8 cellular contexts compared by ENCODE assay signal in the genomic region with DNA sequence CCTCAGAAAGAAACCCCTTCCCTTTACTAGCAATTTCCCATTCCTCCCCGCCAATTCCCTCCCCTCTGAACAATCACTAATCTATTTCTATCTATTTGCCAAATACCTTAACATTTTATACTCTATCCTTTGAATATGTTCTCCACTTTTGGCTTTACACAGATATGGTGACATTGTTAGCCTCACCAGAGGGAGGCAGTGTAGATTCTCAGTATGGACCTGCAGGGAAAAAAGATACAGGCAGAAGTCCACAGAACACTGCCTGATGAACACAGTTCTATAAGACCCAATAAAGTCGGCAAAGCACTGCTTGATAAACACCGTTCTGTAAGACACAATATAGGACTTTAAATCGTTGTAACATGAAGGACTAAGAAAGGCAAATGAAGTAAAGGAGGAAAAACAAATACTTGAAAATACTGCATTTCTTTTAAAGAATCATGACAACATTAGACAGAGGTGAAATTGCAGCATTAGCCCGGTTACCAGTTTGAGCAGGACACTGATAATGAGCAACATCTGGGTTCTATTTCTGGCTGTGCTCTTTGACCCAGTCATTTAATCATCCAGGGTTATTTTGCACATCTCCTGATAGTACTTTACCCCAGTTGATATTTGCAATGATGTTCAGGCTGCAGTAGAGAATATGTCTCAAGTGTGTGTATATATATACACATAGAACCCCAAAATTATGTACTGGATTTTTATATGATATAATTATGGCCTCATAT.
A peak's percentile ranks its signal among the peaks of the same experiment; 100 is the strongest.
DNase-seq lines count a peak whose midpoint lies in the region; ATAC-seq, FAIRE-seq and TF ChIP-seq lines count a peak whose summit lies in the region.

No MANE protein-coding gene starts in this region.

- no peak overlapping the region for H3K27ac Mint-ChIP-seq in GM23338

- peaks cover 26% of the 10 kb centered on the region for H3K79me2 ChIP-seq in GM23338 (replicated peaks; ENCODE audit: insufficient read depth)
- no peaks in the 10 kb centered on the region for H3K79me2 ChIP-seq in OCI-LY1 (ENCODE audit: insufficient read depth, low read length)

- ATAC-seq in GM23338 (peak; percentile 84), right lobe of liver (peak; percentile 66 to 83 (median 72)), GM18505 (IDR thresholded peaks at IDR 0.05; ENCODE audit: unreplicated experiment) (no peak), HG03280 (IDR thresholded peaks at IDR 0.05; ENCODE audit: unreplicated experiment) (no peak), GM21367 (IDR thresholded peaks at IDR 0.05; ENCODE audit: unreplicated experiment) (no peak)

- H4K20me1 ChIP-seq in GM23338 (replicated peaks; ENCODE audit: insufficient read depth) (no peaks in the 10 kb centered on the region), OCI-LY1 (ENCODE audit: insufficient read depth, low read length) (no peaks in the 10 kb centered on the region)

- peaks cover 38% of the 10 kb centered on the region for H3K4me1 ChIP-seq in GM23338 (ENCODE audit: insufficient read depth)
- H3K4me1 ChIP-seq in OCI-LY1 (ENCODE audit: insufficient read depth, low read length, severe bottlenecking): peaks cover 43% of the 10 kb centered on the region
- H3K4me1 ChIP-seq in right lobe of liver: no peaks in the 10 kb centered on the region

- no peak for FAIRE-seq in bronchial epithelial cell (lab: Jason Lieb, UNC)

- no peak for TF ChIP-seq POLR2A in right lobe of liver (IDR thresholded peaks at IDR 0.05)
- no peak for TF ChIP-seq POLR2A in GM18505 (IDR thresholded peaks at IDR 0.05; ENCODE audit: borderline replicate concordance, extremely low read depth, insufficient read depth, insufficient read length)

- WGBS in right lobe of liver (ENCODE audit: insufficient coverage, low coverage, low lambda C conversion rate, missing lambda C conversion rate): 47% methylated on average over 5 of the region's 5 CpGs

- no peaks in the 10 kb centered on the region for H3F3A ChIP-seq in GM23338 (replicated peaks; ENCODE audit: low read depth)
- no peaks in the 10 kb centered on the region for H3F3A ChIP-seq in OCI-LY1 (ENCODE audit: insufficient read depth, low read length)

- H3K27me3 ChIP-seq in BJ (ENCODE audit: control insufficient read depth, insufficient read depth, low read length): no peaks in the 10 kb centered on the region
- no peaks in the 10 kb centered on the region for H3K27me3 ChIP-seq in GM23338 (ENCODE audit: insufficient read depth)
- H3K27me3 ChIP-seq in OCI-LY1 (ENCODE audit: insufficient read depth, low read length): no peaks in the 10 kb centered on the region
- H3K27me3 ChIP-seq in bronchial epithelial cell (ENCODE audit: control insufficient read depth, insufficient read depth, low read length): no peaks in the 10 kb centered on the region
- no peaks in the 10 kb centered on the region for H3K27me3 ChIP-seq in right lobe of liver

- H3K36me3 ChIP-seq in BJ (ENCODE audit: control insufficient read depth, insufficient read depth, low read length) (peaks cover 2% of the 10 kb centered on the region), GM23338 (ENCODE audit: insufficient read depth) (no peaks in the 10 kb centered on the region), OCI-LY1 (ENCODE audit: insufficient read depth, low read length) (no peaks in the 10 kb centered on the region), bronchial epithelial cell (ENCODE audit: control insufficient read depth, insufficient read depth, low read length) (no peaks in the 10 kb centered on the region), right lobe of liver (peaks cover 0 to 10% (median 0%) of the 10 kb centered on the region in 4 donors)

- H3K9me3 ChIP-seq in OCI-LY1 (ENCODE audit: low read length): no peaks in the 10 kb centered on the region
- no peaks in the 10 kb centered on the region for H3K9me3 ChIP-seq in right lobe of liver

- H3K9me2 ChIP-seq in GM23338 (ENCODE audit: insufficient read depth) (no peaks in the 10 kb centered on the region), OCI-LY1 (ENCODE audit: low read depth, low read length) (no peaks in the 10 kb centered on the region)

- H3K9ac ChIP-seq in OCI-LY1 (ENCODE audit: low read length): no peak overlapping the region

- H3K9me3 Mint-ChIP-seq in GM23338: no peaks in the 10 kb centered on the region

- H3K27me3 Mint-ChIP-seq in GM23338 (ENCODE audit: insufficient read depth, low read depth, poor library complexity): peaks cover 2% of the 10 kb centered on the region

- DNase-seq in BJ (ENCODE audit: low read depth) (no peak), GM23338 (ENCODE audit: low spot score) (peak; percentile 70), bronchial epithelial cell (ENCODE audit: low read depth) (peak; percentile 20), right lobe of liver (no peak)

- CTCF ChIA-PET in BJ (lab: Yijun Ruan, JAX): interaction anchor here (0.7 to 1.2 kb wide), 5 partner anchors 14 to 1122 kb away, joined by 3 to 4 read pairs (median 3); no protein-coding TSS in a partner anchor

- H3K36me3 Mint-ChIP-seq in GM23338 (ENCODE audit: low read depth): peaks cover 13% of the 10 kb centered on the region; the same call in 2 of the 3 replicates

- H3K4me3 Mint-ChIP-seq in GM23338: no peak overlapping the region

- H3K4me3 ChIP-seq in BJ (ENCODE audit: low read depth, low read length): no peak overlapping the region
- 0 out of 2 replicates have a peak overlapping the region, but pooled peaks have one; percentile 40 for H3K4me3 ChIP-seq in GM23338
- H3K4me3 ChIP-seq in OCI-LY1 (ENCODE audit: low read depth, low read length, poor library complexity, severe bottlenecking): no peak overlapping the region
- H3K4me3 ChIP-seq in bronchial epithelial cell (ENCODE audit: low read depth, low read length): no peak overlapping the region
- H3K4me3 ChIP-seq in right lobe of liver: no peak overlapping the region

- POLR2A ChIA-PET in BJ (lab: Charles Lee): no interaction called here

- peak; percentile 55 for TF ChIP-seq CTCF in BJ (IDR thresholded peaks at IDR 0.05; ENCODE audit: insufficient read depth, low read depth, low read length)
- TF ChIP-seq CTCF in GM23338 (conservative IDR thresholded peaks at IDR 0.05; ENCODE audit: low read depth in 2 of 2): peak; percentile 79 to 83
- TF ChIP-seq CTCF in OCI-LY1 (IDR thresholded peaks at IDR 0.05; ENCODE audit: low read length): peak; percentile 80
- TF ChIP-seq CTCF in bronchial epithelial cell (IDR thresholded peaks at IDR 0.05; ENCODE audit: insufficient read depth, low read length, severe bottlenecking): peak; percentile 27
- peak; percentile 36 to 53 (median 44) for TF ChIP-seq CTCF in right lobe of liver (IDR thresholded peaks at IDR 0.05)

- H3K4me2 ChIP-seq in GM23338: peak overlapping the region; percentile 64; the same call in 1 of the 2 replicates
- H3K4me2 ChIP-seq in OCI-LY1 (ENCODE audit: low read length): no peak overlapping the region

- H2AFZ ChIP-seq in GM23338: no peak overlapping the region
- H2AFZ ChIP-seq in OCI-LY1 (ENCODE audit: low read length): no peak overlapping the region

- H3K27ac ChIP-seq in GM23338 (ENCODE audit: low read depth) (no peak overlapping the region), OCI-LY1 (ENCODE audit: low read depth, low read length, poor library complexity, severe bottlenecking) (no peak overlapping the region), right lobe of liver (no peak overlapping the region)

- intact Hi-C loops in right lobe of liver (cut with DNase I): loop anchor here in 1 of 2 donors (5.0 kb wide), 1 partner anchor 350 kb away; no protein-coding TSS in a partner anchor

- H3K4me1 Mint-ChIP-seq in GM23338: peaks cover 38% of the 10 kb centered on the region

TF ChIP-seq in GM23338, 12 proteins besides CTCF, POLR2A, EP300 and RAD21:
- TF ChIP-seq CREB1 (CRISPR knock-in tag; IDR thresholded peaks at IDR 0.05; ENCODE audit: low read depth) (no peak), EZH2phosphoT487 (IDR thresholded peaks at IDR 0.05; ENCODE audit: unreplicated experiment) (no peak), NANOG (IDR thresholded peaks at IDR 0.05; ENCODE audit: borderline replicate concordance) (no peak), ZNF114 (CRISPR knock-in tag; IDR thresholded peaks at IDR 0.05) (no peak)

Comparison
In these comparisons a context has a peak if more than half of its experiments do, and no peak if none do; other contexts are left out.
1. DNase-seq: peak in GM23338 (single experiment) and bronchial epithelial cell (single experiment); none in BJ (single experiment) and right lobe of liver (0 of 3).
2. CTCF ChIP-seq: peak in every context shown above with its lines; median percentile 81 in GM23338; 80 in OCI-LY1; 55 in BJ; 44 in right lobe of liver; 27 in bronchial epithelial cell.
3. ATAC-seq: peak in GM23338 (single experiment) and right lobe of liver (4 of 4); none in GM18505 (single experiment), HG03280 (single experiment) and GM21367 (single experiment).